In genomic region chr12:67918441-67918840, GRCh38 we compare ENCODE assay signal across 1 cellular context.
A peak's percentile ranks its signal among the peaks of the same experiment; 100 is the strongest.
TF ChIP-seq lines count a peak whose summit lies in the region.

No MANE protein-coding gene starts in this region.

TF ChIP-seq in K562, 482 proteins besides CTCF, POLR2A, EP300 and RAD21 (continued from another document and continues in another):
- TF ChIP-seq ATF3 (IDR thresholded peaks at IDR 0.05) (0 out of 2 replicates have a peak, but pooled peaks have one; percentile 28), ATF3 (CRISPR knock-in tag; conservative IDR thresholded peaks at IDR 0.05) (no peak), BRF2 (IDR thresholded peaks at IDR 0.05; ENCODE audit: borderline replicate concordance, insufficient read depth, insufficient read length) (no peak), CBX8 (IDR thresholded peaks at IDR 0.05; ENCODE audit: borderline replicate concordance, extremely low read depth, low read depth, low read length, poor library complexity, severe bottlenecking) (no peak), L3MBTL2 (IDR thresholded peaks at IDR 0.05) (0 out of 2 replicates have a peak, but pooled peaks have one; percentile 25), ZNF146 (CRISPR knock-in tag; IDR thresholded peaks at IDR 0.05; ENCODE audit: unreplicated experiment) (no peak), MXD1 (CRISPR knock-in tag; IDR thresholded peaks at IDR 0.05; ENCODE audit: borderline replicate concordance, poor library complexity, severe bottlenecking) (no peak), ETS2 (tag; IDR thresholded peaks at IDR 0.05; ENCODE audit: borderline replicate concordance, poor library complexity, severe bottlenecking) (no peak), RREB1 (CRISPR knock-in tag; IDR thresholded peaks at IDR 0.05) (no peak), VEZF1 (CRISPR knock-in tag; IDR thresholded peaks at IDR 0.05) (no peak), IRF1 (CRISPR knock-in tag; IDR thresholded peaks at IDR 0.05; ENCODE audit: borderline replicate concordance) (no peak), TGIF2 (CRISPR knock-in tag; IDR thresholded peaks at IDR 0.05) (no peak), CBX2 (IDR thresholded peaks at IDR 0.05; ENCODE audit: insufficient read depth, low read length, poor library complexity, severe bottlenecking) (no peak), ATF4 (CRISPR knock-in tag; IDR thresholded peaks at IDR 0.05) (0 out of 2 replicates have a peak, but pooled peaks have one; percentile 40), ZSCAN32 (CRISPR knock-in tag; IDR thresholded peaks at IDR 0.05) (no peak), NFXL1 (CRISPR knock-in tag; IDR thresholded peaks at IDR 0.05) (no peak), USF1 (CRISPR knock-in tag; IDR thresholded peaks at IDR 0.05) (no peak), HNRNPLL (IDR thresholded peaks at IDR 0.05; ENCODE audit: low read depth, low read length, poor library complexity, severe bottlenecking) (no peak), POLR2B (IDR thresholded peaks at IDR 0.05; ENCODE audit: low read depth, partially characterized antibody) (no peak), BRCA1 (IDR thresholded peaks at IDR 0.05) (no peak), BRCA1 (CRISPR knock-in tag; IDR thresholded peaks at IDR 0.05) (no peak), MITF (IDR thresholded peaks at IDR 0.05) (no peak), HDAC8 (tag; IDR thresholded peaks at IDR 0.05) (no peak), NRF1 (conservative IDR thresholded peaks at IDR 0.05 in 1 of 2, IDR thresholded peaks at IDR 0.05 in 1 of 2) (no peak), TRIM24 (IDR thresholded peaks at IDR 0.05) (peak in 1 of 2 experiments; percentile 32; a peak in 1 of 4 replicates), ESRRA (IDR thresholded peaks at IDR 0.05; ENCODE audit: borderline replicate concordance, low read depth) (no peak), ZNF740 (CRISPR knock-in tag; IDR thresholded peaks at IDR 0.05) (no peak), ZNF740 (tag; IDR thresholded peaks at IDR 0.05) (no peak), IRF2 (CRISPR knock-in tag; IDR thresholded peaks at IDR 0.05) (no peak), TCF3 (CRISPR knock-in tag; IDR thresholded peaks at IDR 0.05) (no peak), ZNF316 (IDR thresholded peaks at IDR 0.05) (no peak), HDAC3 (IDR thresholded peaks at IDR 0.05; ENCODE audit: borderline replicate concordance, partially characterized antibody) (no peak), ZNF175 (CRISPR knock-in tag; IDR thresholded peaks at IDR 0.05; ENCODE audit: low read depth) (0 out of 2 replicates have a peak, but pooled peaks have one; percentile 58), ILF3 (IDR thresholded peaks at IDR 0.05; ENCODE audit: borderline replicate concordance) (no peak), SMARCB1 (IDR thresholded peaks at IDR 0.05; ENCODE audit: insufficient read length, low read depth) (no peak), CEBPG (CRISPR knock-in tag; IDR thresholded peaks at IDR 0.05) (no peak), CEBPG (tag; conservative IDR thresholded peaks at IDR 0.05 in 1 of 2, IDR thresholded peaks at IDR 0.05 in 1 of 2) (peak; percentile 71 to 92; a peak in 3 of 4 replicates)
